Comparison of ENCODE assay signal across 11 cellular contexts in the genomic region with DNA sequence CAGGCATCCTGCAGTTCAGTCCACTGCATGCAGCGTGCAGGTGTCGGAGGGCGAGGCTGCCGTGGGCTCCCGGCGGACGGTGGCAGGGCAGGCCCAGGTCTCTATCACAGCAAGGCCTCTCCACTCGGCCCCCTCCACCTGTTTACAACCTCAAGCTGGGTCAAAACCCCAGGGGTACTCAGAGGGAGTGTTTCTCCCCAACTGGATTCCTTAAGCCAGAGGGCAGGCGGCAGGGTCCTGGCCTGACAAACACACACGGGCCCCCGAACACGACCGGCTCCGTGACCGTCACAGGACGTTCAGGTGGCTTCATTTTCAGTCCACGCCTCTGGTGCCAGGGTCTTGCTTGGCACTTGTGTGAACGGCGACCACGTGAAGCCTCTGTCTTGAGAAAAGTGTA. TPM values are rescaled to one million over a fixed set of nuclear protein-coding genes. Genes with fewer than 3 reads are reported as not detected.
DNase-seq lines count a peak whose midpoint lies in the region; ATAC-seq and TF ChIP-seq lines count a peak whose summit lies in the region.
"Had no signal": no experiment of that assay in that cellular context is flagged by ENCODE, and none has a peak within 500 bp of the region (broad histone marks: within the 10 kb centered on the region; RNA-seq: fewer than 3 reads in every experiment).

No MANE protein-coding gene starts in this region.

- peaks cover 88 to 93% (median 92%) of the 10 kb centered on the region in 10 experiments for H3K4me1 ChIP-seq in BLaER1 treated with 17β-estradiol and CSF1 and Interleukin-3, amounts not matched to agents 10 nM and 100 nM
- H3K4me1 ChIP-seq in MM.1S (ENCODE audit: low read length) (peaks cover 34% of the 10 kb centered on the region), osteoblast (ENCODE audit: insufficient read depth, low read length) (peaks cover 22% of the 10 kb centered on the region)

- H3F3A ChIP-seq in MM.1S (ENCODE audit: insufficient read depth, low read length) = peaks cover 23% of the 10 kb centered on the region

- no peaks in the 10 kb centered on the region for H3K27me3 Mint-ChIP-seq in central memory CD8-positive, alpha-beta T cell

- no peaks in the 10 kb centered on the region for H3K9me2 ChIP-seq in MM.1S (replicated peaks; ENCODE audit: insufficient read depth, low read length)

- peak overlapping the region; percentile 77 for H3K4me3 Mint-ChIP-seq in central memory CD8-positive, alpha-beta T cell

- no peaks in the 10 kb centered on the region for H3K9me3 Mint-ChIP-seq in central memory CD8-positive, alpha-beta T cell

- H2AFZ ChIP-seq in MM.1S (ENCODE audit: low read length) (no peak overlapping the region), osteoblast (ENCODE audit: low read length) (no peak overlapping the region)

- H3K9ac ChIP-seq in BLaER1 treated with 17β-estradiol and CSF1 and Interleukin-3, amounts not matched to agents 10 nM and 100 nM = peak overlapping the region in 10 of 11 experiments; percentile 38 to 84 (median 72); a peak in 16 of 22 replicates
- H3K9ac ChIP-seq in MM.1S (ENCODE audit: low read length) = peak overlapping the region; percentile 72; the same call in 1 of the 2 replicates

- no peak overlapping the region for H3K4me3 ChIP-seq in BLaER1 treated with 17β-estradiol and CSF1 and Interleukin-3, amounts not matched to agents 10 nM and 100 nM
- H3K4me3 ChIP-seq in MM.1S (ENCODE audit: low read length) (no peak overlapping the region), osteoblast (ENCODE audit: insufficient read depth, low read length) (no peak overlapping the region)
- H3K4me3 ChIP-seq: heart left ventricle had no signal

- H3K27ac ChIP-seq in BLaER1 treated with 17β-estradiol and CSF1 and Interleukin-3, amounts not matched to agents 10 nM and 100 nM = peak overlapping the region in 9 of 11 experiments; percentile 29 to 93 (median 81); a peak in 16 of 22 replicates
- H3K27ac ChIP-seq in MM.1S (ENCODE audit: low read length) (peak overlapping the region; percentile 90; the same call in 1 of the 2 replicates), osteoblast (ENCODE audit: low read depth, low read length) (peak overlapping the region; percentile 28)

- DNase-seq in MM.1S (no peak), osteoblast (ENCODE audit: insufficient read length, low spot score, missing footprints) (no peak), iPS-NIHi7 (ENCODE audit: extremely low spot score) (no peak), AML-193 (lab: John Stamatoyannopoulos, UW) (no peak)
- no peak for DNase-seq in central memory CD8-positive, alpha-beta T cell (ENCODE audit: low spot score in 2 of 2)
- DNase-seq: effector CD4-positive, alpha-beta T cell; NCI-H1105 treated with DMSO at 0.1 percent for 48 hours had no signal

- peaks cover 66% of the 10 kb centered on the region for H3K4me1 Mint-ChIP-seq in central memory CD8-positive, alpha-beta T cell

- no peak for TF ChIP-seq CTCF in MM.1S (IDR thresholded peaks at IDR 0.05; ENCODE audit: low read length)
- TF ChIP-seq CTCF in osteoblast (IDR thresholded peaks at IDR 0.05; ENCODE audit: extremely low read depth, low read depth, low read length) = no peak

- H4K20me1 ChIP-seq in BLaER1 treated with 17β-estradiol and CSF1 and Interleukin-3, amounts not matched to agents 10 nM and 100 nM = peaks cover 47 to 86% (median 71%) of the 10 kb centered on the region in 11 experiments
- H4K20me1 ChIP-seq in MM.1S (ENCODE audit: insufficient read depth, low read length) (no peaks in the 10 kb centered on the region), osteoblast (ENCODE audit: insufficient read depth, low read length) (peaks cover 41% of the 10 kb centered on the region)

- no peaks in the 10 kb centered on the region for H3K9me3 ChIP-seq in BLaER1 treated with 17β-estradiol and CSF1 and Interleukin-3, amounts not matched to agents 10 nM and 100 nM (replicated peaks in 1 of 11)
- H3K9me3 ChIP-seq in MM.1S (replicated peaks; ENCODE audit: insufficient read depth, low read length) (no peaks in the 10 kb centered on the region), osteoblast (ENCODE audit: low read depth, low read length) (no peaks in the 10 kb centered on the region)
- H3K9me3 ChIP-seq: heart left ventricle had no signal

- peak overlapping the region; percentile 97 for H3K27ac Mint-ChIP-seq in central memory CD8-positive, alpha-beta T cell (ENCODE audit: low read depth)

- peak overlapping the region; percentile 81 to 96 (median 90) for H3K4me2 ChIP-seq in BLaER1 treated with 17β-estradiol and CSF1 and Interleukin-3, amounts not matched to agents 10 nM and 100 nM
- H3K4me2 ChIP-seq in MM.1S (ENCODE audit: low read depth, low read length) = peak overlapping the region; percentile 52; the same call in 1 of the 2 replicates
- no peak overlapping the region for H3K4me2 ChIP-seq in osteoblast (ENCODE audit: insufficient read depth, low read length)

- ATAC-seq in central memory CD8-positive, alpha-beta T cell (replicated peaks; ENCODE audit: extremely low read depth, poor library complexity, severe bottlenecking) = no peak
- ATAC-seq in HG03159 (IDR thresholded peaks at IDR 0.05; ENCODE audit: unreplicated experiment) (no peak), GM18519 (IDR thresholded peaks at IDR 0.05; ENCODE audit: low FRiP score, unreplicated experiment) (no peak)

- peaks cover 86% of the 10 kb centered on the region for H3K79me2 ChIP-seq in MM.1S (ENCODE audit: low read length)
- H3K79me2 ChIP-seq in osteoblast (ENCODE audit: insufficient read depth, low read length) = peaks cover 94% of the 10 kb centered on the region

- H3K36me3 Mint-ChIP-seq in central memory CD8-positive, alpha-beta T cell (ENCODE audit: insufficient read depth) = peaks cover 60% of the 10 kb centered on the region

- H3K36me3 ChIP-seq in BLaER1 treated with 17β-estradiol and CSF1 and Interleukin-3, amounts not matched to agents 10 nM and 100 nM = peaks cover 0 to 26% (median 5%) of the 10 kb centered on the region in 11 experiments; a peak in 9 of 22 replicates
- H3K36me3 ChIP-seq in MM.1S (replicated peaks; ENCODE audit: insufficient read depth, low read length) (no peaks in the 10 kb centered on the region; the same call in 1 of the 2 replicates), osteoblast (ENCODE audit: insufficient read depth, low read length) (peaks cover 9% of the 10 kb centered on the region)

- H3K27me3 ChIP-seq in BLaER1 treated with 17β-estradiol and CSF1 and Interleukin-3, amounts not matched to agents 10 nM and 100 nM = no peaks in the 10 kb centered on the region
- H3K27me3 ChIP-seq in MM.1S (replicated peaks; ENCODE audit: insufficient read depth, low read length) (no peaks in the 10 kb centered on the region), osteoblast (ENCODE audit: insufficient read depth, low read length) (no peaks in the 10 kb centered on the region)
- H3K27me3 ChIP-seq: heart left ventricle had no signal

RNA-seq across cellular contexts. Expression of a gene that starts 23.5 kb away (rescaled TPM):
- 40.7 and 41.3 TPM in 2 replicates for total RNA-seq in osteoblast

Comparison
In these comparisons a context has a peak if more than half of its experiments do, and no peak if none do; other contexts are left out.
1. H3K27ac ChIP-seq: peak in every context shown above with its lines; median percentile 90 in MM.1S; 81 in BLaER1 treated with 17β-estradiol and CSF1 and Interleukin-3, amounts not matched to agents 10 nM and 100 nM; 28 in osteoblast.